In the genomic region with DNA sequence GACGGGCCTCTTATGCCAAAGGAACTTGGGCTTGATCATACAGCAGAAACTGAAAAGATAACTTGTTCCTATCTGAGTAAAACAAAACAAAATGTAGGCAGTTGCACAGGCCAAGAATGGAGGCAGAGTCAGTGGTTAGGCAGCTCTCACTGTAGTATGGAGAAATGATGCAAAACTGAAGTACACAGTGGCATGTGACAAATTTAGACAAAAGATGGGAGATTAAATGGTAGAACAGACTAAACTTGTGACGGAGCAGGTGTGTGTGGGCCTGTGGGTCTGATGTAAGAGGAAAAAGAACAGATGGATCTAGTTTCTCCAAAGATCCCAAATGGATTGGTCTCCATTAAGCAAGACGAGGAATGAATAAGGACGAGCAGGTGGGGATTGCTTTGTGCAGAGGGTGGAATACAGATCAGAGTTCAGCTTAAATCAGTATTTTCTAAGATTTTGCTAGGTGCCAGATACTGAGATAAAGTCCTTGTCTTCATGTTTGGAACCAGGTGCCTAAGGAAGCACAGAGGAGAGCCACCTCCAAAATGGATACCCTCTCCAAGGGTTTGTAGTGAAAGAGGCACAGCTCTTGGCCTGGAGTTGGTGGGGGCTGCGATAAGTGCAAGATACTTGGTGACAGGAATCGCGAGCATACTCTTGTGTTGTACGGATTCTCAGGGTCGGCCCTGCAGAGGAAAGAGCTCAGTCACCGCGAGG, we compare ENCODE assay signal across 8 cellular contexts. TPM values are rescaled to one million over a fixed set of nuclear protein-coding genes. Genes with fewer than 3 reads are reported as not detected.
A peak's percentile ranks its signal among the peaks of the same experiment; 100 is the strongest.
DNase-seq lines count a peak whose midpoint lies in the region; ATAC-seq and TF ChIP-seq lines count a peak whose summit lies in the region.

No MANE protein-coding gene starts in this region.

- ATAC-seq in HG03039 (IDR thresholded peaks at IDR 0.05; ENCODE audit: unreplicated experiment), result peak; percentile 7
- ATAC-seq in activated CD8-positive, alpha-beta T cell treated with anti-CD3 and anti-CD28 coated beads for 36 hours, result peak; percentile 40
- no peak for ATAC-seq in GM18861 (IDR thresholded peaks at IDR 0.05; ENCODE audit: unreplicated experiment)

- H3K27ac Mint-ChIP-seq in activated CD4-positive, alpha-beta T cell treated with anti-CD3 and anti-CD28 coated beads, Interleukin-2, amount 10 ng/mL, durations not matched to agents 7 days and 5 days, result peak overlapping the region; percentile 94
- peak overlapping the region; percentile 98 for H3K27ac Mint-ChIP-seq in activated CD8-positive, alpha-beta T cell treated with anti-CD3 and anti-CD28 coated beads for 36 hours

- no peak for TF ChIP-seq CTCF in activated CD8-positive, alpha-beta T cell treated with anti-CD3 and anti-CD28 coated beads for 36 hours (IDR thresholded peaks at IDR 0.05)

- H3K36me3 ChIP-seq in stomach smooth muscle (ENCODE audit: control insufficient read depth in 2 of 2, insufficient read depth in 2 of 2, low read length in 2 of 2), result no peaks in the 10 kb centered on the region

- CTCF ChIA-PET in activated CD4-positive, alpha-beta T cell treated with anti-CD3 and anti-CD28 coated beads, Interleukin-2, amount 10 ng/mL, durations not matched to agents 7 days and 5 days (lab: Charles Lee), result interaction anchor here (0.5 to 4.2 kb wide), 10 partner anchors 10 to 264 kb away, joined by 3 to 38 read pairs (median 4); no protein-coding TSS in a partner anchor
- CTCF ChIA-PET in activated CD8-positive, alpha-beta T cell treated with anti-CD3 and anti-CD28 coated beads for 36 hours (lab: Charles Lee), result interaction anchor here (0.6 to 3.5 kb wide), 11 partner anchors 10 to 425 kb away, joined by 3 to 34 read pairs (median 3); partner anchors contain the start of genes REEP5 and SRP19

- no peaks in the 10 kb centered on the region for H3K27me3 ChIP-seq in stomach smooth muscle (ENCODE audit: control insufficient read depth in 1 of 2, insufficient read depth in 2 of 2, low read length in 2 of 2)

- peaks cover 44% of the 10 kb centered on the region for H3K4me1 Mint-ChIP-seq in activated CD4-positive, alpha-beta T cell treated with anti-CD3 and anti-CD28 coated beads, Interleukin-2, amount 10 ng/mL, durations not matched to agents 7 days and 5 days
- peaks cover 29% of the 10 kb centered on the region for H3K4me1 Mint-ChIP-seq in activated CD8-positive, alpha-beta T cell treated with anti-CD3 and anti-CD28 coated beads for 36 hours (ENCODE audit: low read depth)

- intact Hi-C loops in activated CD8-positive, alpha-beta T cell treated with anti-CD3 and anti-CD28 coated beads for 36 hours (cut with micrococcal nuclease), result loop anchor here (5.0 to 10.0 kb wide), 2 partner anchors 54 to 271 kb away; partner anchors contain the start of gene REEP5

- H3K9me3 Mint-ChIP-seq in activated CD4-positive, alpha-beta T cell treated with anti-CD3 and anti-CD28 coated beads, Interleukin-2, amount 10 ng/mL, durations not matched to agents 7 days and 5 days, result no peaks in the 10 kb centered on the region
- no peaks in the 10 kb centered on the region for H3K9me3 Mint-ChIP-seq in activated CD8-positive, alpha-beta T cell treated with anti-CD3 and anti-CD28 coated beads for 36 hours

- no peaks in the 10 kb centered on the region for H3K27me3 Mint-ChIP-seq in activated CD4-positive, alpha-beta T cell treated with anti-CD3 and anti-CD28 coated beads, Interleukin-2, amount 10 ng/mL, durations not matched to agents 7 days and 5 days
- no peaks in the 10 kb centered on the region for H3K27me3 Mint-ChIP-seq in activated CD8-positive, alpha-beta T cell treated with anti-CD3 and anti-CD28 coated beads for 36 hours

- H3K4me3 ChIP-seq in iPS-18c (ENCODE audit: insufficient read depth, low read depth, low read length) (peak overlapping the region; percentile 36), stomach smooth muscle (ENCODE audit: low read length in 2 of 2) (peak overlapping the region; percentile 74 to 94)

- H3K36me3 Mint-ChIP-seq in activated CD4-positive, alpha-beta T cell treated with anti-CD3 and anti-CD28 coated beads, Interleukin-2, amount 10 ng/mL, durations not matched to agents 7 days and 5 days (ENCODE audit: low read depth), result peaks cover 21% of the 10 kb centered on the region
- peaks cover 11% of the 10 kb centered on the region for H3K36me3 Mint-ChIP-seq in activated CD8-positive, alpha-beta T cell treated with anti-CD3 and anti-CD28 coated beads for 36 hours (ENCODE audit: low read depth)

- no peaks in the 10 kb centered on the region for H3K9me3 ChIP-seq in iPS-18c (ENCODE audit: control insufficient read depth, insufficient read depth, low read length)
- no peaks in the 10 kb centered on the region for H3K9me3 ChIP-seq in stomach smooth muscle (ENCODE audit: control insufficient read depth in 2 of 2, low read length in 2 of 2)

- H3K4me3 Mint-ChIP-seq in activated CD4-positive, alpha-beta T cell treated with anti-CD3 and anti-CD28 coated beads, Interleukin-2, amount 10 ng/mL, durations not matched to agents 7 days and 5 days, result peak overlapping the region; percentile 95
- H3K4me3 Mint-ChIP-seq in activated CD8-positive, alpha-beta T cell treated with anti-CD3 and anti-CD28 coated beads for 36 hours, result peak overlapping the region; percentile 93

- DNase-seq in activated CD4-positive, alpha-beta T cell treated with anti-CD3 and anti-CD28 coated beads, Interleukin-2, amount 10 ng/mL, durations not matched to agents 7 days and 5 days, result no peak
- no peak for DNase-seq in activated CD4-positive, alpha-beta T cell treated with anti-CD3 and anti-CD28 coated beads, Interleukin-2, amount 50 U/mL, for 1 hour
- DNase-seq in activated CD8-positive, alpha-beta T cell treated with anti-CD3 and anti-CD28 coated beads for 36 hours, result no peak
- no peak for DNase-seq in globus pallidus (ENCODE audit: low spot score)

- peaks cover 7% of the 10 kb centered on the region for H3K4me1 ChIP-seq in stomach smooth muscle (ENCODE audit: control insufficient read depth, insufficient read depth, low read length)

- peak overlapping the region; percentile 76 for H3K27ac ChIP-seq in stomach smooth muscle (ENCODE audit: low read length)

- POLR2A ChIA-PET in activated CD4-positive, alpha-beta T cell treated with anti-CD3 and anti-CD28 coated beads, Interleukin-2, amount 10 ng/mL, durations not matched to agents 7 days and 5 days (lab: Charles Lee), result interaction anchor here (0.7 to 1.3 kb wide), 5 partner anchors 9 to 115 kb away, joined by 3 to 5 read pairs (median 4); partner anchors contain the start of gene SRP19
- POLR2A ChIA-PET in activated CD8-positive, alpha-beta T cell treated with anti-CD3 and anti-CD28 coated beads for 36 hours (lab: Charles Lee), result interaction anchor here (0.6 to 2.9 kb wide), 11 partner anchors 8 to 115 kb away, joined by 3 to 13 read pairs (median 5); partner anchors contain the start of genes REEP5 and SRP19

- H3K9ac ChIP-seq in stomach smooth muscle (ENCODE audit: low read length in 2 of 2), result peak overlapping the region; percentile 67 to 81

RNA-seq across cellular contexts. Expression of gene DCP2, which starts 0.7 kb away (rescaled TPM):
- total RNA-seq in activated CD4-positive, alpha-beta T cell treated with anti-CD3 and anti-CD28 coated beads, Interleukin-2, amount 10 ng/mL, durations not matched to agents 7 days and 5 days, result 100 to 1,000 TPM; 116 to 122 TPM
- 10 to 100 TPM; 88.9 to 91.0 TPM for total RNA-seq in activated CD8-positive, alpha-beta T cell treated with anti-CD3 and anti-CD28 coated beads for 36 hours

RNA-seq across cellular contexts. Expression of gene REEP5, which starts 53.8 kb away (rescaled TPM):
- 10 to 100 TPM; 75.1 to 80.3 TPM for total RNA-seq in activated CD4-positive, alpha-beta T cell treated with anti-CD3 and anti-CD28 coated beads, Interleukin-2, amount 10 ng/mL, durations not matched to agents 7 days and 5 days
- total RNA-seq in activated CD8-positive, alpha-beta T cell treated with anti-CD3 and anti-CD28 coated beads for 36 hours, result 10 to 100 TPM; 38.0 to 40.6 TPM
